Comparison of ENCODE assay signal across 8 cellular contexts in the genomic region with DNA sequence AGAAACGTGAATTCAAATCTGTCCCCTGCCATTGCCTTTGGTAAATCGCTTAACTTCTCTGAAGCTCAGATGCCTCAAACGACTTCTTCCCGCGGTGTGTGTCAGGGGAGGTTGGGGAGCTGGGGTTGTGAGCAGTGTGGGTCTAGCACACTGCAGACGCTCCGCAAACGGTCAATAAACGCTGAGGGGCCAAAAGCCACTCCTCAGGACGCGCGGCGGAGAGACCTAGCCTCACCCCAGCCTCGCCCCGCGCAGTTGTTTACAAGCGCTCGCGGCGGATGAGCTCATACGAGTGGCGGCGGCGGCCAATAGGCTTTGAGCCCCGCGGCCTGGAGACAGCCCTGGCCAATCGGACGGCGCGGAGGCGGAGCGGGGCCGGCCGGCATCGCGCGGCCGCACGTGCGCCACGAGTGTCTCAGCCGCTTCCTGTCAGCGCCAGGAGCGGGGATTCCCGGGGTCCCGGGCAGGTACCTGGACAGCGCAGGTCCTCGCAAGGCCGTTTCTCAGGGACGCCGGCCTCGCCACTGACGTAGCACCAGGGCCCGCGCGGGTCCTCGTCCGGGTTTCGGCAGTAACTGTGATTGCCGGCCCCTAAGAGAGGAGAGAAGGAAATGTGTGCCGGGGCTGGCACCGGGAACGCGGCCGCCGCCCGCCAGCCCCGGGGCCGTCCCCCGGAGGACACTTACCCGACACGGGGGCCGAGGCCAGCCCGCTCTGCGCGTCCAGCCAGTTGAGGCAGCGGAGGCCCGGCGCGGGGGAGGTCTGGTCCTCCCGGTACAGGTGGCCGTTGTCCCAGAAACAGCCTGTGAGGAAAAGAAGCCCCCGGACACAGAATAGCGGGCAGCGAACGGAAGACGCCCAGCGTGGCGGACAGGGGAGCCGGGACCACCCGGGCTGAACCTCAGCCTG.
DNase-seq lines count a peak whose midpoint lies in the region; ATAC-seq and TF ChIP-seq lines count a peak whose summit lies in the region.

No MANE protein-coding gene starts in this region.

- ATAC-seq in GM18873 (IDR thresholded peaks at IDR 0.05; ENCODE audit: low FRiP score, unreplicated experiment), result peak; percentile 81
- peak; percentile 78 for ATAC-seq in HG03108 (IDR thresholded peaks at IDR 0.05; ENCODE audit: unreplicated experiment)

- DNase-seq in AG04449 (ENCODE audit: low read depth, low spot score) (no peak), NCI-H226 (peak; percentile 81), caudate nucleus (lab: John Stamatoyannopoulos, UW) (peak; percentile 34 to 95 (median 88)), islet precursor cell (peak; percentile 97)
- DNase-seq in activated CD4-positive, CD25-positive, alpha-beta regulatory T cell (lab: John Stamatoyannopoulos, UW), result peak; percentile 86 to 96 (median 92)
- DNase-seq in stimulated activated CD4-positive, alpha-beta T cell treated with anti-CD3 and anti-CD28 coated beads, Interleukin-12 subunit alpha, Interleukin-12 subunit beta, amount 100 ng/mL, for 48 hours (ENCODE audit: low read depth in 2 of 3, low spot score in 1 of 3), result peak; percentile 85 to 91 (median 85)

- peak overlapping the region; percentile 56 for H3K4me3 ChIP-seq in AG04449 (ENCODE audit: low read depth, low read length)

- CTCF ChIA-PET in AG04449 (lab: Yijun Ruan, JAX), result interaction anchor here (0.8 to 16.7 kb wide), 9 partner anchors 9 to 195 kb away, joined by 3 to 262 read pairs (median 5); a partner anchor contains a TSS

- H3K27ac ChIP-seq in caudate nucleus (ENCODE audit: low read depth, low read length), result peak overlapping the region; percentile 99

- TF ChIP-seq CTCF in AG04449 (IDR thresholded peaks at IDR 0.05; ENCODE audit: insufficient read depth, low read length, missing control alignments), result no peak

- POLR2A ChIA-PET in AG04449 (lab: Yijun Ruan, JAX), result interaction anchor here (1.0 kb wide), 1 partner anchor 72 kb away, joined by 3 read pairs; no protein-coding TSS in a partner anchor
